Comparison of ENCODE assay signal across 32 cellular contexts in genomic region chr3:89234620-89235019, GRCh38.
"Had no signal": no experiment of that assay in that cellular context is flagged by ENCODE, and none has a peak within 500 bp of the region (broad histone marks: within the 10 kb centered on the region; RNA-seq: fewer than 3 reads in every experiment).

No MANE protein-coding gene starts in this region.

- ATAC-seq: activated naive CD4-positive, alpha-beta T cell treated with anti-CD3 and anti-CD28 coated beads, Interleukin-2, amount 50 U/mL, for 72 hours; activated naive CD8-positive, alpha-beta T cell treated with anti-CD3 and anti-CD28 coated beads, Interleukin-2, amount 50 U/mL, for 24 hours; activated T-cell treated with anti-CD3 and anti-CD28 coated beads, Interleukin-2, amount 50 U/mL, for 4 hours; activated T-cell treated with anti-CD3 and anti-CD28 coated beads, Interleukin-2, amount 50 U/mL, for 72 hours; activated T-helper 17 cell treated with anti-CD3 and anti-CD28 coated beads, Interleukin-2, amount 50 U/mL, for 72 hours; body of pancreas had no signal

- H3K36me3 ChIP-seq: adrenal gland, ascending aorta, brain microvascular endothelial cell, breast epithelium, cardiac muscle cell had no signal

- H3K4me1 ChIP-seq: adrenal gland, ascending aorta, body of pancreas, breast epithelium had no signal

- H3K9me3 ChIP-seq: adrenal gland, ascending aorta, body of pancreas, breast epithelium had no signal

- H3K27ac ChIP-seq: adrenal gland, ascending aorta, body of pancreas, brain microvascular endothelial cell, breast epithelium, cardiac muscle cell had no signal

- DNase-seq: activated effector memory CD4-positive, alpha-beta T cell treated with anti-CD3 and anti-CD28 coated beads, Interleukin-2, amount 50 U/mL, for 16 hours; activated effector memory CD4-positive, alpha-beta T cell treated with Interleukin-2 at 50 U/mL for 16 hours; activated gamma-delta T cell; activated gamma-delta T cell treated with Interleukin-2 at 50 U/mL for 16 hours; activated naive CD4-positive, alpha-beta T cell; activated naive CD4-positive, alpha-beta T cell treated with anti-CD3 and anti-CD28 coated beads for 36 hours; activated naive CD4-positive, alpha-beta T cell treated with anti-CD3 and anti-CD28 coated beads, Interleukin-2, amount 10 ng/mL, durations not matched to agents 7 days and 5 days; activated naive CD4-positive, alpha-beta T cell treated with anti-CD3 and anti-CD28 coated beads, Interleukin-2, amount 50 U/mL, for 16 hours; activated naive CD4-positive, alpha-beta T cell treated with Interleukin-2 at 50 U/mL for 16 hours; activated naive CD8-positive, alpha-beta T cell treated with anti-CD3 and anti-CD28 coated beads for 36 hours; activated naive CD8-positive, alpha-beta T cell treated with anti-CD3 and anti-CD28 coated beads, Interleukin-2, amount 10 ng/mL, durations not matched to agents 7 days and 5 days; activated naive CD8-positive, alpha-beta T cell treated with anti-CD3 and anti-CD28 coated beads, Interleukin-2, amount 50 U/mL, for 24 hours; activated T-cell treated with anti-CD3 and anti-CD28 coated beads, Interleukin-2, amount 50 U/mL, for 4 hours; activated T-cell treated with anti-CD3 and anti-CD28 coated beads, Interleukin-2, amount 50 U/mL, for 48 hours; activated T-cell treated with anti-CD3 and anti-CD28 coated beads, Interleukin-2, amount 50 U/mL, for 72 hours; adrenal gland; amniotic stem cell; amygdala; anterior cingulate cortex; aorta; body of pancreas; brain microvascular endothelial cell; caudate nucleus; central memory CD4-positive, alpha-beta T cell; cerebellar nuclear complex had no signal

- H3K4me3 ChIP-seq: adrenal gland, ascending aorta, body of pancreas, breast epithelium, cardiac muscle cell had no signal

- H3K27me3 ChIP-seq: adrenal gland, ascending aorta, body of pancreas, brain microvascular endothelial cell, breast epithelium, cardiac muscle cell had no signal

- FAIRE-seq: astrocyte, bronchial epithelial cell had no signal
